In genomic region chrY:2800246-2800645, GRCh38 we compare ENCODE assay signal across 15 cellular contexts. TPM values are rescaled to one million over a fixed set of nuclear protein-coding genes. Genes with fewer than 3 reads are reported as not detected.
DNase-seq lines count a peak whose midpoint lies in the region; ATAC-seq and TF ChIP-seq lines count a peak whose summit lies in the region.
"Had no signal": no experiment of that assay in that cellular context is flagged by ENCODE, and none has a peak within 500 bp of the region (broad histone marks: within the 10 kb centered on the region; RNA-seq: fewer than 3 reads in every experiment).

No MANE protein-coding gene starts in this region.

- no peaks in the 10 kb centered on the region for H3K27me3 ChIP-seq in AG04450 (ENCODE audit: control insufficient read depth, insufficient read depth, low read length)
- no peaks in the 10 kb centered on the region for H3K27me3 ChIP-seq in OCI-LY1 (ENCODE audit: insufficient read depth, low read length)
- H3K27me3 ChIP-seq: colonic mucosa, right atrium auricular region had no signal

- no peaks in the 10 kb centered on the region for H3K36me3 Mint-ChIP-seq in activated CD4-positive, alpha-beta memory T cell treated with anti-CD3 and anti-CD28 coated beads, Interleukin-2, amount 10 ng/mL, durations not matched to agents 7 days and 5 days (ENCODE audit: low read depth)
- H3K36me3 Mint-ChIP-seq: activated naive CD4-positive, alpha-beta T cell treated with anti-CD3 and anti-CD28 coated beads, Interleukin-2, amount 50 U/mL, for 24 hours; naive thymus-derived CD8-positive, alpha-beta T cell had no signal

- no peaks in the 10 kb centered on the region for H3K4me1 ChIP-seq in OCI-LY1 (ENCODE audit: insufficient read depth, low read length, severe bottlenecking)
- H3K4me1 ChIP-seq: colonic mucosa, right atrium auricular region had no signal

- no peak for ATAC-seq in HG02588 (IDR thresholded peaks at IDR 0.05; ENCODE audit: unreplicated experiment)
- ATAC-seq: naive thymus-derived CD8-positive, alpha-beta T cell had no signal

- H3K4me3 ChIP-seq in AG04450 (ENCODE audit: low read depth, low read length) (no peak overlapping the region), OCI-LY1 (ENCODE audit: low read depth, low read length, poor library complexity, severe bottlenecking) (no peak overlapping the region), fibroblast of pulmonary artery (replicated peaks; ENCODE audit: low read depth, low read length) (no peak overlapping the region)
- H3K4me3 ChIP-seq: colonic mucosa, right atrium auricular region had no signal

- peaks cover 8% of the 10 kb centered on the region for H3K4me1 Mint-ChIP-seq in activated CD4-positive, alpha-beta memory T cell treated with anti-CD3 and anti-CD28 coated beads, Interleukin-2, amount 10 ng/mL, durations not matched to agents 7 days and 5 days
- H3K4me1 Mint-ChIP-seq: activated naive CD4-positive, alpha-beta T cell treated with anti-CD3 and anti-CD28 coated beads, Interleukin-2, amount 50 U/mL, for 24 hours; naive thymus-derived CD8-positive, alpha-beta T cell had no signal

- H3K36me3 ChIP-seq in OCI-LY1 (ENCODE audit: insufficient read depth, low read length): no peaks in the 10 kb centered on the region
- H3K36me3 ChIP-seq: colonic mucosa, right atrium auricular region had no signal

- POLR2A ChIA-PET in AG04450 (lab: Yijun Ruan, JAX) (no interaction called here), GM10248 (lab: Yijun Ruan, JAX) (no interaction called here)
- POLR2A ChIA-PET in activated CD4-positive, alpha-beta memory T cell treated with anti-CD3 and anti-CD28 coated beads, Interleukin-2, amount 10 ng/mL, durations not matched to agents 7 days and 5 days (lab: Charles Lee): no interaction called here

- H3K9me3 Mint-ChIP-seq in activated CD4-positive, alpha-beta memory T cell treated with anti-CD3 and anti-CD28 coated beads, Interleukin-2, amount 10 ng/mL, durations not matched to agents 7 days and 5 days: no peaks in the 10 kb centered on the region
- H3K9me3 Mint-ChIP-seq: activated naive CD4-positive, alpha-beta T cell treated with anti-CD3 and anti-CD28 coated beads, Interleukin-2, amount 50 U/mL, for 24 hours; naive thymus-derived CD8-positive, alpha-beta T cell had no signal

- no peaks in the 10 kb centered on the region for H3F3A ChIP-seq in OCI-LY1 (ENCODE audit: insufficient read depth, low read length)

- H3K79me2 ChIP-seq in OCI-LY1 (ENCODE audit: insufficient read depth, low read length): no peaks in the 10 kb centered on the region

- TF ChIP-seq CTCF in AG04450 (IDR thresholded peaks at IDR 0.05; ENCODE audit: low read depth, low read length): peak; percentile 50
- peak; percentile 15 for TF ChIP-seq CTCF in GM10248 (IDR thresholded peaks at IDR 0.05; ENCODE audit: control extremely low read depth, extremely low read depth, low read depth, missing control alignments)
- peak; percentile 45; the same call in 1 of the 2 replicates for TF ChIP-seq CTCF in OCI-LY1 (IDR thresholded peaks at IDR 0.05; ENCODE audit: low read length)
- TF ChIP-seq CTCF in fibroblast of pulmonary artery (IDR thresholded peaks at IDR 0.05; ENCODE audit: low read length, missing control alignments): peak; percentile 49

- CTCF ChIA-PET in AG04450 (lab: Charles Lee) (interaction anchor here (0.6 kb wide), 2 partner anchors 20 to 149 kb away, joined by 3 read pairs; no protein-coding TSS in a partner anchor), GM10248 (lab: Yijun Ruan, JAX) (interaction anchor here (1.3 kb wide), 1 partner anchor 15 kb away, joined by 4 read pairs; no protein-coding TSS in a partner anchor)
- CTCF ChIA-PET in activated CD4-positive, alpha-beta memory T cell treated with anti-CD3 and anti-CD28 coated beads, Interleukin-2, amount 10 ng/mL, durations not matched to agents 7 days and 5 days (lab: Charles Lee): interaction anchor here (1.0 kb wide), 1 partner anchor 137 kb away, joined by 3 read pairs; no protein-coding TSS in a partner anchor

- H3K27ac ChIP-seq in AG04450 (ENCODE audit: low read depth, low read length): no peak overlapping the region
- no peak overlapping the region for H3K27ac ChIP-seq in OCI-LY1 (ENCODE audit: low read depth, low read length, poor library complexity, severe bottlenecking)
- H3K27ac ChIP-seq: colonic mucosa, right atrium auricular region had no signal

- no peak overlapping the region for H3K4me2 ChIP-seq in OCI-LY1 (ENCODE audit: low read length)

- DNase-seq in AG04450 (ENCODE audit: low read depth, low spot score) (no peak), GM10248 (ENCODE audit: extremely low spot score) (peak; percentile 3), fibroblast of pulmonary artery (ENCODE audit: low read depth) (peak; percentile 52), middle frontal gyrus (ENCODE audit: extremely low spot score, low spot score) (no peak)
- no peak for DNase-seq in activated CD4-positive, alpha-beta memory T cell treated with anti-CD3 and anti-CD28 coated beads, Interleukin-2, amount 10 ng/mL, durations not matched to agents 7 days and 5 days
- DNase-seq in central memory CD4-positive, alpha-beta T cell: no peak
- DNase-seq: colonic mucosa; foreskin melanocyte; kidney; MM.1S; naive thymus-derived CD8-positive, alpha-beta T cell had no signal

- H3K27ac Mint-ChIP-seq in activated CD4-positive, alpha-beta memory T cell treated with anti-CD3 and anti-CD28 coated beads, Interleukin-2, amount 10 ng/mL, durations not matched to agents 7 days and 5 days: no peak overlapping the region
- H3K27ac Mint-ChIP-seq: activated naive CD4-positive, alpha-beta T cell treated with anti-CD3 and anti-CD28 coated beads, Interleukin-2, amount 50 U/mL, for 24 hours; naive thymus-derived CD8-positive, alpha-beta T cell had no signal

- H3K9me3 ChIP-seq in AG04450 (ENCODE audit: control insufficient read depth, insufficient read depth, low read length) (no peaks in the 10 kb centered on the region), OCI-LY1 (ENCODE audit: low read length) (no peaks in the 10 kb centered on the region)
- H3K9me3 ChIP-seq: colonic mucosa, right atrium auricular region had no signal

- no peak overlapping the region for H3K4me3 Mint-ChIP-seq in activated CD4-positive, alpha-beta memory T cell treated with anti-CD3 and anti-CD28 coated beads, Interleukin-2, amount 10 ng/mL, durations not matched to agents 7 days and 5 days
- H3K4me3 Mint-ChIP-seq: activated naive CD4-positive, alpha-beta T cell treated with anti-CD3 and anti-CD28 coated beads, Interleukin-2, amount 50 U/mL, for 24 hours; naive thymus-derived CD8-positive, alpha-beta T cell had no signal

- no peak overlapping the region for H3K9ac ChIP-seq in OCI-LY1 (ENCODE audit: low read length)

- H3K27me3 Mint-ChIP-seq in activated CD4-positive, alpha-beta memory T cell treated with anti-CD3 and anti-CD28 coated beads, Interleukin-2, amount 10 ng/mL, durations not matched to agents 7 days and 5 days: peaks cover 10% of the 10 kb centered on the region
- H3K27me3 Mint-ChIP-seq: activated naive CD4-positive, alpha-beta T cell treated with anti-CD3 and anti-CD28 coated beads, Interleukin-2, amount 50 U/mL, for 24 hours had no signal

- no peak overlapping the region for H2AFZ ChIP-seq in OCI-LY1 (ENCODE audit: low read length)

- no peaks in the 10 kb centered on the region for H3K9me2 ChIP-seq in OCI-LY1 (ENCODE audit: low read depth, low read length)

- no peaks in the 10 kb centered on the region for H4K20me1 ChIP-seq in OCI-LY1 (ENCODE audit: insufficient read depth, low read length)

RNA-seq across cellular contexts. Expression of gene SRY, which starts 12.8 kb away (rescaled TPM):
- polyA plus RNA-seq in AG04450 (2011; rRNA removed): not detected in 2 replicates
- polyA minus RNA-seq in AG04450 (2011; rRNA and poly(A)+ RNA removed): not detected in 2 replicates
- total RNA-seq in activated CD4-positive, alpha-beta memory T cell treated with anti-CD3 and anti-CD28 coated beads, Interleukin-2, amount 10 ng/mL, durations not matched to agents 7 days and 5 days: not detected
- total RNA-seq: colonic mucosa; kidney; naive thymus-derived CD8-positive, alpha-beta T cell; right atrium auricular region had no signal
- polyA plus RNA-seq: naive thymus-derived CD8-positive, alpha-beta T cell had no signal

RNA-seq across cellular contexts. Expression of gene RPS4Y1, which starts 41.2 kb away (rescaled TPM):
- 933 and 1,141 TPM in 2 replicates for polyA plus RNA-seq in AG04450 (2011; rRNA removed)
- polyA minus RNA-seq in AG04450 (2011; rRNA and poly(A)+ RNA removed): 376 and 442 TPM in 2 replicates
- total RNA-seq in activated CD4-positive, alpha-beta memory T cell treated with anti-CD3 and anti-CD28 coated beads, Interleukin-2, amount 10 ng/mL, durations not matched to agents 7 days and 5 days: 100 to 1,000 TPM; 248 to 251 TPM
- total RNA-seq: kidney, right atrium auricular region had no signal
- polyA plus RNA-seq: naive thymus-derived CD8-positive, alpha-beta T cell had no signal

Comparison
In these comparisons a context has a peak if more than half of its experiments do, and no peak if none do; other contexts are left out.
1. DNase-seq: peak in GM10248 (single experiment) and fibroblast of pulmonary artery (single experiment); none in AG04450 (single experiment), activated CD4-positive, alpha-beta memory T cell treated with anti-CD3 and anti-CD28 coated beads, Interleukin-2, amount 10 ng/mL, durations not matched to agents 7 days and 5 days (single experiment), central memory CD4-positive, alpha-beta T cell (single experiment) and middle frontal gyrus (single experiment).
2. Peak in every context shown above with its lines, with median percentiles within 50 percentile points of each other: CTCF ChIP-seq.